12 cellular contexts compared by ENCODE assay signal in the genomic region with DNA sequence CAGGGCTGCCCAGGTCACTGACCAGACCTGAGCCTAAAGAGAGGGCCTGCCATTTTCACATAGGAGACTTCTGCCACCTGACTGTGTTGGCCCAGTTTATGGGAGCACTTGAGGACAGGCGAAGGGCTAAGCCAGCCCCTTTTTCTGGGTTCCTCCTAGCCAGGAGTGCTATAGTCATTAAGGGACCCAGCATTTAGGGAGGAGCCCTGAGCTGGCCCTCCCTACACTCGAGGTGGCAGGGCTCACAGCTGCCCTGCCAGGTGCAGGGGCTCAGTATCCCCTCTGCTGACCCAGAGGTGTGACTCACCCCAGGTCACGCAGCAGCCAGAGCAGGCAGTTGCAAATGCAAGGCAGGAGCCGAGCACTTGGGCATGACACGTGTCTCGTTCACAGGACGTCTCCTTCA.
DNase-seq lines count a peak whose midpoint lies in the region; ATAC-seq, FAIRE-seq and TF ChIP-seq lines count a peak whose summit lies in the region.
"Had no signal": no experiment of that assay in that cellular context is flagged by ENCODE, and none has a peak within 500 bp of the region (broad histone marks: within the 10 kb centered on the region; RNA-seq: fewer than 3 reads in every experiment).

No MANE protein-coding gene starts in this region.

- no peak for TF ChIP-seq POLR2A in right lobe of liver (IDR thresholded peaks at IDR 0.05)

- H3K9me3 ChIP-seq in right lobe of liver (no peaks in the 10 kb centered on the region), subcutaneous abdominal adipose tissue (ENCODE audit: control insufficient read depth in 5 of 5, low read length in 5 of 5) (peaks cover 0 to 3% (median 0%) of the 10 kb centered on the region in 5 donors)

- DNase-seq in M059J (ENCODE audit: low read depth) (peak; percentile 27), bronchial epithelial cell (ENCODE audit: low read depth) (peak; percentile 48), right lobe of liver (peak; percentile 68 to 80 (median 72)), iPS-NIHi11 (ENCODE audit: low spot score) (no peak), NCI-H82 treated with DMSO at 0.1 percent for 48 hours (lab: John Stamatoyannopoulos, UW; ENCODE audit: unreplicated experiment) (no peak)
- DNase-seq: activated T-cell treated with anti-CD3 and anti-CD28 coated beads for 4 hours had no signal

- TF ChIP-seq CTCF in bronchial epithelial cell (IDR thresholded peaks at IDR 0.05; ENCODE audit: insufficient read depth, low read length, severe bottlenecking) (no peak), right lobe of liver (IDR thresholded peaks at IDR 0.05) (no peak)

- peak overlapping the region in 2 of 5 donors; percentile 16 to 30 for H3K9ac ChIP-seq in subcutaneous abdominal adipose tissue (ENCODE audit: low read length in 5 of 5)

- H3K36me3 ChIP-seq in bronchial epithelial cell (ENCODE audit: control insufficient read depth, insufficient read depth, low read length) (peaks cover 3% of the 10 kb centered on the region), right lobe of liver (no peaks in the 10 kb centered on the region), subcutaneous abdominal adipose tissue (ENCODE audit: control insufficient read depth in 5 of 5, insufficient read depth in 5 of 5, low read length in 5 of 5) (peaks cover 0 to 3% (median 0%) of the 10 kb centered on the region in 5 donors)

- no peak for FAIRE-seq in bronchial epithelial cell (lab: Jason Lieb, UNC)
- FAIRE-seq: D721Med, frontal cortex, GM12891 had no signal

- H3K4me3 ChIP-seq in bronchial epithelial cell (ENCODE audit: low read depth, low read length) (no peak overlapping the region), right lobe of liver (peak overlapping the region; percentile 50 to 91 (median 79)), subcutaneous abdominal adipose tissue (ENCODE audit: low read depth in 1 of 5, low read length in 5 of 5) (peak overlapping the region in 4 of 5 donors; percentile 39 to 80 (median 52))

- peaks cover 0 to 37% (median 0%) of the 10 kb centered on the region in 4 donors for H3K4me1 ChIP-seq in right lobe of liver
- peaks cover 4 to 53% (median 40%) of the 10 kb centered on the region in 5 donors for H3K4me1 ChIP-seq in subcutaneous abdominal adipose tissue (ENCODE audit: control insufficient read depth in 5 of 5, insufficient read depth in 5 of 5, low read length in 5 of 5)

- H3K27ac ChIP-seq in right lobe of liver, result peak overlapping the region; percentile 65 to 97 (median 90)
- peak overlapping the region; percentile 72 for H3K27ac ChIP-seq in subcutaneous abdominal adipose tissue (ENCODE audit: low read depth, low read length)

- WGBS in right lobe of liver (ENCODE audit: insufficient coverage, low coverage, low lambda C conversion rate, missing lambda C conversion rate), result no CpG with 5 or more reads among the region's 7 CpGs

- no peaks in the 10 kb centered on the region for H3K27me3 ChIP-seq in bronchial epithelial cell (ENCODE audit: control insufficient read depth, insufficient read depth, low read length)
- H3K27me3 ChIP-seq in right lobe of liver, result no peaks in the 10 kb centered on the region
- H3K27me3 ChIP-seq in subcutaneous abdominal adipose tissue (ENCODE audit: control insufficient read depth in 5 of 5, insufficient read depth in 4 of 5, low read length in 5 of 5), result peaks cover 0 to 3% (median 0%) of the 10 kb centered on the region in 5 donors

- ATAC-seq in right lobe of liver, result peak; percentile 7 to 43 (median 14)
- ATAC-seq in HG03108 (IDR thresholded peaks at IDR 0.05; ENCODE audit: unreplicated experiment), result no peak
- no peak for ATAC-seq in GM19452 (IDR thresholded peaks at IDR 0.05; ENCODE audit: unreplicated experiment)

- intact Hi-C loops in right lobe of liver (cut with DNase I), result loop anchor here in 1 of 2 donors (5.0 kb wide), 1 partner anchor 54 kb away; no protein-coding TSS in a partner anchor

Comparison
In these comparisons a context has a peak if more than half of its experiments do, and no peak if none do; other contexts are left out.
1. DNase-seq: peak in M059J (single experiment), bronchial epithelial cell (single experiment) and right lobe of liver (3 of 3); none in iPS-NIHi11 (single experiment) and NCI-H82 treated with DMSO at 0.1 percent for 48 hours (single experiment).
2. ATAC-seq: peak in right lobe of liver (4 of 4); none in HG03108 (single experiment) and GM19452 (single experiment).